Comparison of ENCODE assay signal across 1 cellular context in genomic region chr4:185358514-185359433, GRCh38.
TF ChIP-seq lines count a peak whose summit lies in the region.

No MANE protein-coding gene starts in this region.

TF ChIP-seq in K562, 482 proteins besides CTCF, POLR2A, EP300 and RAD21 (continued from another document):
- TF ChIP-seq CHD7 (IDR thresholded peaks at IDR 0.05; ENCODE audit: low read depth, low read length) (no peak), CBFA2T3 (IDR thresholded peaks at IDR 0.05) (peak; percentile 41; the same call in 1 of the 2 replicates), SMC3 (conservative IDR thresholded peaks at IDR 0.05; ENCODE audit: insufficient read depth, low read depth, low read length) (no peak), MBD1 (CRISPR knock-in tag; IDR thresholded peaks at IDR 0.05) (no peak), HES1 (IDR thresholded peaks at IDR 0.05; ENCODE audit: low read depth) (no peak), TCF3 (CRISPR knock-in tag; IDR thresholded peaks at IDR 0.05) (no peak), ZNF764 (CRISPR knock-in tag; IDR thresholded peaks at IDR 0.05; ENCODE audit: low read depth) (no peak), TEAD4 (IDR thresholded peaks at IDR 0.05; ENCODE audit: low read length) (0 out of 2 replicates have a peak, but pooled peaks have one; percentile 27), TEAD4 (CRISPR knock-in tag; IDR thresholded peaks at IDR 0.05; ENCODE audit: borderline replicate concordance) (no peak), L3MBTL2 (IDR thresholded peaks at IDR 0.05) (no peak)
